In the genomic region with DNA sequence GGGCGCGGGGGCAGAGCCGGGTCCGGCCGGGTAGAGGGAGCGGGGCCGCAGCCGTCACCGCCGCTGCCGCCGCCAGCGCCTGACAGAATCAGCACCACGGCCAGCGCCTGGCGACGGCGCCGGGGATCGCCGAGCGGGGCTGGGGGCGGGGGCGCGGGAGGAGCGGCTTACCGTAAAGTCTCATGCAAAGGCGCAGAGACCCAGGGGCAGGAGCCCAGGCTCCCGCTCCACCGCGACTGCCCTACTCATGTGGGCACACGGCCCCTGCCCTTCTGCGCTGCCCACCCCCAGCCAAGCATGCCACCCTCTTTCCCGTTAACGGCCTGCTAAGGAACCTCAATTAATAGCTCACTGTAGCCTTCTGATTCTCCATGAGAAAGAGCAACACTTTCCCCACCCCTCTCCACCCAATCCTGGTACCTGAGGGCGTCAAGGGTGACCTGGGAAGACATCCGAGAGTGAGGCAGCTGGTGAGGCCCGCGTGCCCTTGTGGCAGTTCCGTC, we compare ENCODE assay signal across 8 cellular contexts. TPM values are rescaled to one million over a fixed set of nuclear protein-coding genes. Genes with fewer than 3 reads are reported as not detected.
A peak's percentile ranks its signal among the peaks of the same experiment; 100 is the strongest.
DNase-seq lines count a peak whose midpoint lies in the region; ATAC-seq, FAIRE-seq and TF ChIP-seq lines count a peak whose summit lies in the region.

A gene with protein sequence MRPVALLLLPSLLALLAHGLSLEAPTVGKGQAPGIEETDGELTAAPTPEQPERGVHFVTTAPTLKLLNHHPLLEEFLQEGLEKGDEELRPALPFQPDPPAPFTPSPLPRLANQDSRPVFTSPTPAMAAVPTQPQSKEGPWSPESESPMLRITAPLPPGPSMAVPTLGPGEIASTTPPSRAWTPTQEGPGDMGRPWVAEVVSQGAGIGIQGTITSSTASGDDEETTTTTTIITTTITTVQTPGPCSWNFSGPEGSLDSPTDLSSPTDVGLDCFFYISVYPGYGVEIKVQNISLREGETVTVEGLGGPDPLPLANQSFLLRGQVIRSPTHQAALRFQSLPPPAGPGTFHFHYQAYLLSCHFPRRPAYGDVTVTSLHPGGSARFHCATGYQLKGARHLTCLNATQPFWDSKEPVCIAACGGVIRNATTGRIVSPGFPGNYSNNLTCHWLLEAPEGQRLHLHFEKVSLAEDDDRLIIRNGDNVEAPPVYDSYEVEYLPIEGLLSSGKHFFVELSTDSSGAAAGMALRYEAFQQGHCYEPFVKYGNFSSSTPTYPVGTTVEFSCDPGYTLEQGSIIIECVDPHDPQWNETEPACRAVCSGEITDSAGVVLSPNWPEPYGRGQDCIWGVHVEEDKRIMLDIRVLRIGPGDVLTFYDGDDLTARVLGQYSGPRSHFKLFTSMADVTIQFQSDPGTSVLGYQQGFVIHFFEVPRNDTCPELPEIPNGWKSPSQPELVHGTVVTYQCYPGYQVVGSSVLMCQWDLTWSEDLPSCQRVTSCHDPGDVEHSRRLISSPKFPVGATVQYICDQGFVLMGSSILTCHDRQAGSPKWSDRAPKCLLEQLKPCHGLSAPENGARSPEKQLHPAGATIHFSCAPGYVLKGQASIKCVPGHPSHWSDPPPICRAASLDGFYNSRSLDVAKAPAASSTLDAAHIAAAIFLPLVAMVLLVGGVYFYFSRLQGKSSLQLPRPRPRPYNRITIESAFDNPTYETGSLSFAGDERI (minus strand): TSS at position 98 of the 503 bp plus-strand sequence. CDS start 164 bp downstream, outside the sequence.

- H3K9me3 ChIP-seq in mucosa of descending colon = no peaks in the 10 kb centered on the region

- H3K36me3 ChIP-seq in mucosa of descending colon (ENCODE audit: low read depth) = no peaks in the 10 kb centered on the region

- FAIRE-seq in RCC 7860 (lab: Jason Lieb, UNC) = no peak

- H3K4me3 ChIP-seq in mucosa of descending colon = no peak within 1 kb of the TSS

- intact Hi-C loops in mucosa of descending colon (cut with DNase I, micrococcal nuclease) = no loop called here

- H3K4me1 ChIP-seq in mucosa of descending colon (ENCODE audit: low read depth) = peaks cover 4% of the 10 kb centered on the region

- TF ChIP-seq CTCF in mucosa of descending colon (IDR thresholded peaks at IDR 0.05) = no peak

- peak; percentile 11 for DNase-seq in GOT3 (lab: John Stamatoyannopoulos, UW)
- peak; percentile 82 to 97 for DNase-seq in NCI-H526 (lab: John Stamatoyannopoulos, UW)
- DNase-seq in activated CD8-positive, alpha-beta memory T cell treated with anti-CD3 and anti-CD28 coated beads, Interleukin-2, amount 50 U/mL, for 4 hours = peak; percentile 62
- DNase-seq in epidermal melanocyte (ENCODE audit: insufficient read length, low spot score) = peak; percentile 66
- peak in 2 of 3 donors; percentile 71 for DNase-seq in mucosa of descending colon
- peak; percentile 54 for DNase-seq in stimulated activated CD8-positive, alpha-beta memory T cell treated with anti-CD3 and anti-CD28 coated beads, Interleukin-4, amount 100 ng/mL, for 24 hours (ENCODE audit: low read depth)
- no peak for DNase-seq in RCC 7860 (ENCODE audit: low spot score)

- ATAC-seq in mucosa of descending colon (peak; percentile 87), HG03342 (IDR thresholded peaks at IDR 0.05; ENCODE audit: unreplicated experiment) (no peak)

RNA-seq across cellular contexts. Expression of the gene that starts here (rescaled TPM):
- 1 to 10 TPM in 1 of 3 donors, under 1 TPM in 1, not detected in 1; 0.31 to 1.0 TPM for total RNA-seq in mucosa of descending colon
